Comparison of ENCODE assay signal across 2 cellular contexts in genomic region chr15:66655997-66656396, GRCh38.
TF ChIP-seq lines count a peak whose summit lies in the region.

No MANE protein-coding gene starts in this region.

TF ChIP-seq in K562, 482 proteins besides CTCF, POLR2A, EP300 and RAD21:
- TF ChIP-seq KDM1A (IDR thresholded peaks at IDR 0.05) (peak in 1 of 2 experiments; percentile 28; a peak in 1 of 4 replicates), ZNF639 (CRISPR knock-in tag; conservative IDR thresholded peaks at IDR 0.05 in 1 of 2, IDR thresholded peaks at IDR 0.05 in 1 of 2) (no peak)
TF ChIP-seq in K562: peak in this region for 1.

TF ChIP-seq in SK-N-SH, 30 proteins besides CTCF, POLR2A, EP300 and RAD21:
- no peak for TF ChIP-seq SMC3 (IDR thresholded peaks at IDR 0.05; ENCODE audit: low read depth, low read length)
- no peak for TF ChIP-seq POLR2AphosphoS5 (IDR thresholded peaks at IDR 0.05; ENCODE audit: low read depth, low read length)
- no peak for TF ChIP-seq RCOR1 (IDR thresholded peaks at IDR 0.05; ENCODE audit: low read length)
- TF ChIP-seq, protein P1, sequence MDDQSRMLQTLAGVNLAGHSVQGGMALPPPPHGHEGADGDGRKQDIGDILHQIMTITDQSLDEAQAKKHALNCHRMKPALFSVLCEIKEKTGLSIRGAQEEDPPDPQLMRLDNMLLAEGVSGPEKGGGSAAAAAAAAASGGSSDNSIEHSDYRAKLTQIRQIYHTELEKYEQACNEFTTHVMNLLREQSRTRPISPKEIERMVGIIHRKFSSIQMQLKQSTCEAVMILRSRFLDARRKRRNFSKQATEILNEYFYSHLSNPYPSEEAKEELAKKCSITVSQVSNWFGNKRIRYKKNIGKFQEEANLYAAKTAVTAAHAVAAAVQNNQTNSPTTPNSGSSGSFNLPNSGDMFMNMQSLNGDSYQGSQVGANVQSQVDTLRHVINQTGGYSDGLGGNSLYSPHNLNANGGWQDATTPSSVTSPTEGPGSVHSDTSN (IDR thresholded peaks at IDR 0.05): no peak
- TF ChIP-seq REST (IDR thresholded peaks at IDR 0.05; ENCODE audit: low read depth, low read length): no peak
- TF ChIP-seq FOSL2 (IDR thresholded peaks at IDR 0.05; ENCODE audit: borderline replicate concordance, low read depth): no peak
- TF ChIP-seq MEF2A (IDR thresholded peaks at IDR 0.05; ENCODE audit: borderline replicate concordance, low read depth): no peak
- no peak for TF ChIP-seq CHD2 (IDR thresholded peaks at IDR 0.05; ENCODE audit: low read length, partially characterized antibody)
- no peak for TF ChIP-seq FOXJ3 (CRISPR knock-in tag; IDR thresholded peaks at IDR 0.05)
- TF ChIP-seq, protein P2, sequence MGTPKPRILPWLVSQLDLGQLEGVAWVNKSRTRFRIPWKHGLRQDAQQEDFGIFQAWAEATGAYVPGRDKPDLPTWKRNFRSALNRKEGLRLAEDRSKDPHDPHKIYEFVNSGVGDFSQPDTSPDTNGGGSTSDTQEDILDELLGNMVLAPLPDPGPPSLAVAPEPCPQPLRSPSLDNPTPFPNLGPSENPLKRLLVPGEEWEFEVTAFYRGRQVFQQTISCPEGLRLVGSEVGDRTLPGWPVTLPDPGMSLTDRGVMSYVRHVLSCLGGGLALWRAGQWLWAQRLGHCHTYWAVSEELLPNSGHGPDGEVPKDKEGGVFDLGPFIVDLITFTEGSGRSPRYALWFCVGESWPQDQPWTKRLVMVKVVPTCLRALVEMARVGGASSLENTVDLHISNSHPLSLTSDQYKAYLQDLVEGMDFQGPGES (IDR thresholded peaks at IDR 0.05; ENCODE audit: low read depth, low read length): no peak
